Comparison of ENCODE assay signal across 8 cellular contexts in the genomic region with DNA sequence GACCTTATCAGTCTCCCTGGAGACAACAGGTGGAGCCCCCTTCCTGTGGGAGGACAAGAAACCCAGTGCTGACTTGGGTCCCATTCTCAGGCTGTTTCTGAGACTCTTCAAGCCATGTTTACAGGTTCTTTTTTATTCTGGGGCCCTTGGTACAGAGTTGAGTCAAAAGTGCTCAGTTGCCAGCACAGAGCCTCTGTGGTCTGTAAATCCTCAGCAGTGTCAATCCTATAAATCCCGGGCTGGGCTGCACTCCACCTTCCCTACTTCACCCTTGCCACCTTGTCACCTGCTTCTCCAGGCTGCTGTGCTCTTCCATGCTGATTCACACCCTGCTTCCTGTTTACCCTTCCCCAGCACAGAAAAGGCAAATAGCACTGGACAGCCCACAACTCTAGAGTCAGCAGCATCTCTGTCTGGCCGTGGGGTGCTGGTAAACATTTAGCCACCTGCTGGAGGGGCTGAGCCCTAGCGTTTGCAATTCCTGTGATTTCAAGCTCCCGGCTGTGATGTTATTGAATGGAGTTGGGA.
A peak's percentile ranks its signal among the peaks of the same experiment; 100 is the strongest.
DNase-seq lines count a peak whose midpoint lies in the region; ATAC-seq and TF ChIP-seq lines count a peak whose summit lies in the region.

No MANE protein-coding gene starts in this region.

- peak overlapping the region; percentile 36; the same call in 1 of the 2 replicates for H2AFZ ChIP-seq in Loucy (ENCODE audit: low read length)

- H3K9me2 ChIP-seq in Loucy (replicated peaks; ENCODE audit: low read depth, low read length): no peaks in the 10 kb centered on the region

- ATAC-seq in GM19035 (IDR thresholded peaks at IDR 0.05; ENCODE audit: unreplicated experiment): peak; percentile 53

- no peak overlapping the region for H3K9ac ChIP-seq in Loucy (ENCODE audit: low read depth, low read length, poor library complexity, severe bottlenecking)

- H3F3A ChIP-seq in Loucy (ENCODE audit: low read depth): no peaks in the 10 kb centered on the region

- H3K9me3 ChIP-seq in AG04450 (ENCODE audit: control insufficient read depth, insufficient read depth, low read length): no peaks in the 10 kb centered on the region; the same call in 1 of the 2 replicates
- no peaks in the 10 kb centered on the region for H3K9me3 ChIP-seq in Loucy (ENCODE audit: insufficient read depth, low read depth, low read length)

- H3K4me3 ChIP-seq in AG04450 (ENCODE audit: low read depth, low read length): no peak overlapping the region
- no peak overlapping the region for H3K4me3 ChIP-seq in Loucy (ENCODE audit: low read length, poor library complexity, severe bottlenecking)
- no peak overlapping the region for H3K4me3 ChIP-seq in brain microvascular endothelial cell (ENCODE audit: low read depth, low read length)

- no peak for DNase-seq in AG04450 (ENCODE audit: low read depth, low spot score)
- DNase-seq in brain microvascular endothelial cell: no peak
- no peak for DNase-seq in cortex of kidney (lab: John Stamatoyannopoulos, UW)
- no peak for DNase-seq in SKM-1 treated with dmso at 0.1 percent for 144 hours (lab: John Stamatoyannopoulos, UW; ENCODE audit: unreplicated experiment)
- no peak for DNase-seq in NOMO-1 (lab: John Stamatoyannopoulos, UW; ENCODE audit: unreplicated experiment in 2 of 2)
- no peak for DNase-seq in stimulated activated CD4-positive, alpha-beta T cell treated with anti-CD3 and anti-CD28 coated beads, Interleukin-4, amount 100 ng/mL, for 4 hours

- CTCF ChIA-PET in AG04450 (lab: Charles Lee): no interaction called here

- no peaks in the 10 kb centered on the region for H3K79me2 ChIP-seq in Loucy (ENCODE audit: insufficient read depth, low read length)

- no peak overlapping the region for H3K4me2 ChIP-seq in Loucy (ENCODE audit: low read depth, low read length, poor library complexity, severe bottlenecking)

- TF ChIP-seq CTCF in AG04450 (IDR thresholded peaks at IDR 0.05; ENCODE audit: low read depth, low read length): peak; percentile 35
- TF ChIP-seq CTCF in Loucy (conservative IDR thresholded peaks at IDR 0.05; ENCODE audit: low read length): peak; percentile 41; the same call in 1 of the 2 replicates
- TF ChIP-seq CTCF in brain microvascular endothelial cell (IDR thresholded peaks at IDR 0.05; ENCODE audit: low read depth, low read length, missing control alignments): peak; percentile 55

- in situ Hi-C loops in brain microvascular endothelial cell (cut with HindIII; ENCODE audit: low pct_ligation_motif_present, low sequenced_read_pairs): no loop called here

- POLR2A ChIA-PET in AG04450 (lab: Yijun Ruan, JAX): no interaction called here

- H3K36me3 ChIP-seq in Loucy (ENCODE audit: insufficient read depth, low read length): no peaks in the 10 kb centered on the region
- no peaks in the 10 kb centered on the region for H3K36me3 ChIP-seq in brain microvascular endothelial cell (replicated peaks)

- no peaks in the 10 kb centered on the region for H4K20me1 ChIP-seq in Loucy (ENCODE audit: insufficient read depth, low read length, poor library complexity, severe bottlenecking)

- peaks cover 2% of the 10 kb centered on the region for H3K27me3 ChIP-seq in AG04450 (ENCODE audit: control insufficient read depth, insufficient read depth, low read length)
- H3K27me3 ChIP-seq in Loucy (ENCODE audit: insufficient read depth, low read length, poor library complexity, severe bottlenecking): no peaks in the 10 kb centered on the region
- no peaks in the 10 kb centered on the region for H3K27me3 ChIP-seq in brain microvascular endothelial cell (replicated peaks)

- peaks cover 6% of the 10 kb centered on the region for H3K4me1 ChIP-seq in Loucy (ENCODE audit: insufficient read depth, low read length, poor library complexity, severe bottlenecking)

- H3K27ac ChIP-seq in AG04450 (ENCODE audit: low read depth, low read length) (no peak overlapping the region), brain microvascular endothelial cell (no peak overlapping the region)
